Comparison of ENCODE assay signal across 28 cellular contexts in the genomic region with DNA sequence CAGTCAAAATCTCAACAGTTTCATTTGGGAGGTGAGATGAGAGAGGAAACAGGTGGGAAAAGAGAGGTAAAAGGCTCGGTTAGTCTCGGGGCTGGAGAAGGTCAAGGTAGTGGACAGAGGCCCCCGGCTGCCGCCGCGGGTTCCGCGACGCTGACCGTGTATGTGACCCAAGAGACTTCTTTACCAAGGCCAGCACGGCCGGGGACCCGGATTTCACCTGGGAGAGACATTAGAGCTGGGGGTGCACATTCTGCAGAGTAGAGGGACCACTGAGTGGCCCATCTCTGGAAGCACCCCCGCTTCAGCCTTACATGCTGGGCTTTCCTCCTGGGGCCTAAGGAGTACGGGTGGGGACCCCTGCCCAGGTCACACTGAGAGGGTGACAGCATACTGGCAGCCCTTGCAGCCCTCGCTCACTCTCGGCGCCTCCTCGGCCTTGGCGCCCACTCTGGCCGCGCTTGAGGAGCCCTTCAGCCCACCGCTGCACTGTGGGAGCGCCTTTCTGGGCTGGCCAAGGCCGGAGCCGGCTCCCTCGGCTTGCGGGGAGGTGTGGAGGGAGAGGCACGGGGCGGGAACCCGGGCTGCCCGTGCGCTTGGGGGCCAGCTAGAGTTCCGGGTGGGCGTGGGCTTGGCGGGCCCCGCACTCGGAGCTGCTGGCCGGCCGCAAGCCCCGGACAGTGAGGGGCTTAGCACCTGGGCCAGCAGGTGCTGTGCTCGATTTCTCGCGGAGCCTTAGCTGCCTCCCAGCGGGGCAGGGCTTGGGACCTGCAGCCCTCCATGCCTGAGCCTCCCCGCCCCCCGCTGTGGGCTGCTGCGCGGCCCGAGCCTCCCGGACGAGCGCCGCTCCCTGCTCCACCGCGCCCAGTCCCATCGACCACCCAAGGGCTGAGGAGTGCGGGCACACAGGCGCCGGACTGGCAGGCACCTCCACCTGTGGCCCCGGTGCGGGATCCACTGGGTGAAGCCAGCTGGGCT. TPM values are rescaled to one million over a fixed set of nuclear protein-coding genes. Genes with fewer than 3 reads are reported as not detected.
DNase-seq lines count a peak whose midpoint lies in the region; ATAC-seq, FAIRE-seq and TF ChIP-seq lines count a peak whose summit lies in the region.
"Had no signal": no experiment of that assay in that cellular context is flagged by ENCODE, and none has a peak within 500 bp of the region (broad histone marks: within the 10 kb centered on the region; RNA-seq: fewer than 3 reads in every experiment).

No MANE protein-coding gene starts in this region.

- no TSS peak for BruUV-seq in OCI-LY7 (replicated peaks; lab: Mats Ljungman, UMichigan)

- H3K27ac ChIP-seq in OCI-LY7 (ENCODE audit: low read depth, low read length, poor library complexity, severe bottlenecking) (no peak overlapping the region), kidney (ENCODE audit: low read depth in 2 of 2, low read length in 2 of 2) (no peak overlapping the region), testis (no peak overlapping the region)
- H3K27ac ChIP-seq: 22Rv1; BLaER1 treated with 17β-estradiol and CSF1 and Interleukin-3, amounts not matched to agents 10 nM and 100 nM; GM23248; RWPE1 had no signal

- H3K27ac Mint-ChIP-seq in activated naive CD4-positive, alpha-beta T cell treated with anti-CD3 and anti-CD28 coated beads, Interleukin-2, amount 50 U/mL, for 24 hours: peak overlapping the region; percentile 51
- no peak overlapping the region for H3K27ac Mint-ChIP-seq in activated naive CD4-positive, alpha-beta T cell treated with anti-CD3 and anti-CD28 coated beads, Interleukin-2, amount 50 U/mL, for 72 hours
- H3K27ac Mint-ChIP-seq: CD4-positive, alpha-beta memory T cell; HFFc6 had no signal

- no peaks in the 10 kb centered on the region for H3K36me3 Mint-ChIP-seq in activated naive CD4-positive, alpha-beta T cell treated with anti-CD3 and anti-CD28 coated beads, Interleukin-2, amount 50 U/mL, for 24 hours
- no peaks in the 10 kb centered on the region for H3K36me3 Mint-ChIP-seq in activated naive CD4-positive, alpha-beta T cell treated with anti-CD3 and anti-CD28 coated beads, Interleukin-2, amount 50 U/mL, for 72 hours
- H3K36me3 Mint-ChIP-seq: CD4-positive, alpha-beta memory T cell had no signal

- no peaks in the 10 kb centered on the region for H3K27me3 ChIP-seq in testis
- H3K27me3 ChIP-seq: BLaER1 treated with 17β-estradiol and CSF1 and Interleukin-3, amounts not matched to agents 10 nM and 100 nM; MG63 had no signal

- intact Hi-C loops in OCI-LY7 (cut with micrococcal nuclease; ENCODE audit: unreplicated experiment) (no loop called here), kidney (cut with DNase I) (no loop called here), testis (cut with DNase I; ENCODE audit: low total_unique reads) (no loop called here), left cardiac atrium (cut with DNase I) (no loop called here)

- CTCF ChIA-PET in OCI-LY7 (lab: Charles Lee; ENCODE audit: unreplicated experiment): no interaction called here

- H2AFZ ChIP-seq in OCI-LY7 (ENCODE audit: low read length): no peak overlapping the region
- H2AFZ ChIP-seq: GM23248 had no signal

- POLR2A ChIA-PET in OCI-LY7 (lab: Charles Lee): interaction anchor here (0.7 kb wide), 2 partner anchors 273 to 353 kb away, joined by 3 read pairs; no protein-coding TSS in a partner anchor

- H3K4me3 Mint-ChIP-seq in activated naive CD4-positive, alpha-beta T cell treated with anti-CD3 and anti-CD28 coated beads, Interleukin-2, amount 50 U/mL, for 24 hours: no peak overlapping the region
- H3K4me3 Mint-ChIP-seq: CD4-positive, alpha-beta memory T cell; HFFc6 had no signal

- no peak for TF ChIP-seq POLR2A in testis (IDR thresholded peaks at IDR 0.05)

- FAIRE-seq in kidney (lab: Jason Lieb, UNC): no peak
- FAIRE-seq: HTR-8/SVneo had no signal

- no peak overlapping the region for H3K9ac ChIP-seq in kidney (ENCODE audit: low read length in 2 of 2)
- H3K9ac ChIP-seq: BLaER1 treated with 17β-estradiol and CSF1 and Interleukin-3, amounts not matched to agents 10 nM and 100 nM; GM23248 had no signal

- H3K4me3 ChIP-seq in OCI-LY7 (ENCODE audit: low read depth, low read length, poor library complexity, severe bottlenecking): no peak overlapping the region
- no peak overlapping the region for H3K4me3 ChIP-seq in kidney (ENCODE audit: low read length in 2 of 2)
- H3K4me3 ChIP-seq in testis: peak overlapping the region; percentile 13 to 54
- H3K4me3 ChIP-seq: BLaER1 treated with 17β-estradiol and CSF1 and Interleukin-3, amounts not matched to agents 10 nM and 100 nM; GM23248; HAP-1; MG63 had no signal

- H3K4me2 ChIP-seq in OCI-LY7 (ENCODE audit: low read length): 0 out of 2 replicates have a peak overlapping the region, but pooled peaks have one; percentile 10
- H3K4me2 ChIP-seq: BLaER1 treated with 17β-estradiol and CSF1 and Interleukin-3, amounts not matched to agents 10 nM and 100 nM had no signal

- WGBS in testis, 2 donors: 72% methylated on average over 33 to 54 of the region's 62 CpGs

- no peak for ATAC-seq in activated naive CD4-positive, alpha-beta T cell treated with anti-CD3 and anti-CD28 coated beads, Interleukin-2, amount 50 U/mL, for 72 hours
- no peak for ATAC-seq in left cardiac atrium
- ATAC-seq: Panc1 had no signal

- H4K20me1 ChIP-seq in OCI-LY7 (ENCODE audit: insufficient read depth, low read length): no peaks in the 10 kb centered on the region
- H4K20me1 ChIP-seq: BLaER1 treated with 17β-estradiol and CSF1 and Interleukin-3, amounts not matched to agents 10 nM and 100 nM had no signal

- H3K36me3 ChIP-seq in OCI-LY7 (ENCODE audit: insufficient read depth, low read length) (no peaks in the 10 kb centered on the region), kidney (ENCODE audit: control insufficient read depth in 1 of 2, insufficient read depth in 2 of 2, low read length in 2 of 2) (no peaks in the 10 kb centered on the region), testis (ENCODE audit: low read depth, missing control alignments) (no peaks in the 10 kb centered on the region)
- H3K36me3 ChIP-seq: BLaER1 treated with 17β-estradiol and CSF1 and Interleukin-3, amounts not matched to agents 10 nM and 100 nM; HAP-1; MG63 had no signal

- no peaks in the 10 kb centered on the region for H3K9me3 Mint-ChIP-seq in activated naive CD4-positive, alpha-beta T cell treated with anti-CD3 and anti-CD28 coated beads, Interleukin-2, amount 50 U/mL, for 24 hours
- H3K9me3 Mint-ChIP-seq in activated naive CD4-positive, alpha-beta T cell treated with anti-CD3 and anti-CD28 coated beads, Interleukin-2, amount 50 U/mL, for 72 hours: no peaks in the 10 kb centered on the region
- H3K9me3 Mint-ChIP-seq: CD4-positive, alpha-beta memory T cell had no signal

- TF ChIP-seq CTCF in OCI-LY7 (conservative IDR thresholded peaks at IDR 0.05; ENCODE audit: low read length): no peak
- no peak for TF ChIP-seq CTCF in kidney (IDR thresholded peaks at IDR 0.05; ENCODE audit: borderline replicate concordance, extremely low read depth, insufficient read depth)
- TF ChIP-seq CTCF in testis (IDR thresholded peaks at IDR 0.05): no peak

- H3K79me2 ChIP-seq in OCI-LY7 (ENCODE audit: insufficient read depth, low read depth, low read length): no peaks in the 10 kb centered on the region

- no peak for DNase-seq in activated naive CD4-positive, alpha-beta T cell treated with anti-CD3 and anti-CD28 coated beads, Interleukin-2, amount 50 U/mL, for 72 hours (ENCODE audit: low spot score in 2 of 2)
- no peak for DNase-seq in OCI-LY7 (ENCODE audit: low spot score)
- DNase-seq in kidney: peak; percentile 76
- no peak for DNase-seq in testis
- no peak for DNase-seq in left cardiac atrium
- DNase-seq in NCI-H774 (lab: John Stamatoyannopoulos, UW): no peak
- no peak for DNase-seq in ureter (ENCODE audit: low spot score)
- DNase-seq: Caco-2; CD4-positive, alpha-beta memory T cell; DMS79; GF-D8; GM23248; HFFc6; KG1; MG63; NCI-H1105 treated with DMSO at 0.1 percent for 48 hours; NCI-H146; NCI-H2029; NCI-H446 treated with DMSO at 0.1 percent for 48 hours; NCI-H526; SHP77 had no signal

- H3K27me3 Mint-ChIP-seq in activated naive CD4-positive, alpha-beta T cell treated with anti-CD3 and anti-CD28 coated beads, Interleukin-2, amount 50 U/mL, for 24 hours: no peaks in the 10 kb centered on the region

- H3K9me3 ChIP-seq in OCI-LY7 (ENCODE audit: low read length) (no peaks in the 10 kb centered on the region), kidney (ENCODE audit: control insufficient read depth in 1 of 2, low read length in 2 of 2) (no peaks in the 10 kb centered on the region), testis (no peaks in the 10 kb centered on the region)
- H3K9me3 ChIP-seq: Caco-2, HAP-1, MG63 had no signal

- H3K4me1 ChIP-seq in OCI-LY7 (ENCODE audit: insufficient read depth, low read length, poor library complexity, severe bottlenecking) (peaks cover 26% of the 10 kb centered on the region), kidney (ENCODE audit: control insufficient read depth in 1 of 2, insufficient read depth in 1 of 2, low read depth in 1 of 2, low read length in 2 of 2) (no peaks in the 10 kb centered on the region), testis (peaks cover 19% of the 10 kb centered on the region)
- H3K4me1 ChIP-seq: Caco-2, HAP-1 had no signal

- H3K4me1 Mint-ChIP-seq in activated naive CD4-positive, alpha-beta T cell treated with anti-CD3 and anti-CD28 coated beads, Interleukin-2, amount 50 U/mL, for 24 hours: peaks cover 21% of the 10 kb centered on the region

- H3K9me2 ChIP-seq in OCI-LY7 (ENCODE audit: insufficient read depth, low read length): no peaks in the 10 kb centered on the region

RNA-seq across cellular contexts. Expression of a gene that starts 41.3 kb away (rescaled TPM):
- total RNA-seq in activated naive CD4-positive, alpha-beta T cell treated with anti-CD3 and anti-CD28 coated beads, Interleukin-2, amount 50 U/mL, for 72 hours: 1,000 to 10,000 TPM; 2,520 to 2,880 TPM
- 3,339 and 3,717 TPM in 2 replicates for total RNA-seq in OCI-LY7 (2014; rRNA removed; shearing (Covaris generic))
- total RNA-seq in OCI-LY7 (2022): 2,099 and 2,324 TPM in 2 replicates
- total RNA-seq in kidney: 1,227 TPM
- 2,612 TPM for polyA plus RNA-seq in kidney (ENCODE audit: insufficient read depth, low read depth, low replicate concordance)
- total RNA-seq in testis: 100 to 1,000 TPM; 435 to 713 TPM
- 1,578 TPM for polyA plus RNA-seq in testis (ENCODE audit: insufficient read depth, low read depth, low replicate concordance)
- 1,000 to 10,000 TPM; 1,021 to 1,102 TPM for total RNA-seq in left cardiac atrium
- 2,253 TPM for total RNA-seq in ureter

Comparison
In these comparisons a context has a peak if more than half of its experiments do, and no peak if none do; other contexts are left out.
1. H3K4me3 ChIP-seq: peak in testis (2 of 2); none in OCI-LY7 (single experiment) and kidney (0 of 2).